Comparison of ENCODE assay signal across 22 cellular contexts in genomic region chr5:87210743-87211142, GRCh38. TPM values are rescaled to one million over a fixed set of nuclear protein-coding genes. Genes with fewer than 3 reads are reported as not detected.
DNase-seq lines count a peak whose midpoint lies in the region; ATAC-seq lines count a peak whose summit lies in the region.
"Had no signal": no experiment of that assay in that cellular context is flagged by ENCODE, and none has a peak within 500 bp of the region (broad histone marks: within the 10 kb centered on the region; RNA-seq: fewer than 3 reads in every experiment).

No MANE protein-coding gene starts in this region.

- POLR2A ChIA-PET in T-cell (lab: Charles Lee), result no interaction called here

- no peak overlapping the region for H3K4me3 Mint-ChIP-seq in T-cell
- H3K4me3 Mint-ChIP-seq: activated naive CD4-positive, alpha-beta T cell treated with anti-CD3 and anti-CD28 coated beads, Interleukin-2, amount 10 ng/mL, durations not matched to agents 7 days and 5 days; brain; stimulated activated naive B cell treated with anti-CD40 and anti-IgM and Interleukin-4, amounts not matched to agents 10 μg/mL and 1 μg/mL and 100 μg/mL, for 72 hours; T-helper 1 cell treated with Interleukin-12 subunit alpha and Interleukin-12 subunit beta and Interleukin-4 antibody, amounts not matched to agents 30 μg/mL and 1 μg/mL, for 36 hours had no signal

- intact Hi-C loops in left colon (cut with DNase I, micrococcal nuclease), result no loop called here

- H3K27ac Mint-ChIP-seq in T-cell, result no peak overlapping the region
- H3K27ac Mint-ChIP-seq: activated naive CD4-positive, alpha-beta T cell treated with anti-CD3 and anti-CD28 coated beads, Interleukin-2, amount 10 ng/mL, durations not matched to agents 7 days and 5 days; stimulated activated naive B cell treated with anti-CD40 and anti-IgM and Interleukin-4, amounts not matched to agents 10 μg/mL and 1 μg/mL and 100 μg/mL, for 72 hours; T-helper 1 cell treated with Interleukin-12 subunit alpha and Interleukin-12 subunit beta and Interleukin-4 antibody, amounts not matched to agents 30 μg/mL and 1 μg/mL, for 36 hours had no signal

- DNase-seq in DMS153 (lab: John Stamatoyannopoulos, UW) (peak; percentile 58), NCI-H510A treated with DMSO at 0.1 percent for 48 hours (lab: John Stamatoyannopoulos, UW) (peak; percentile 59), left colon (no peak), T-cell (no peak), C1 segment of cervical spinal cord (lab: John Stamatoyannopoulos, UW) (no peak)
- no peak for DNase-seq in activated CD4-positive, alpha-beta T cell treated with anti-CD3 and anti-CD28 coated beads for 4 hours
- DNase-seq: activated naive CD4-positive, alpha-beta T cell treated with anti-CD3 and anti-CD28 coated beads, Interleukin-2, amount 10 ng/mL, durations not matched to agents 7 days and 5 days; COR-L47; GDM1; hypothalamus; MG63; NCI-H2081; NK-92 treated with Interleukin-12 subunit alpha and Interleukin-12 subunit beta, amount 100 ng/mL, for 24 hours; ovary; stimulated activated naive B cell treated with anti-CD40 and anti-IgM and Interleukin-4, amounts not matched to agents 10 μg/mL and 1 μg/mL and 100 μg/mL, for 72 hours; uterus had no signal

- H3K27me3 Mint-ChIP-seq in T-cell, result no peaks in the 10 kb centered on the region
- H3K27me3 Mint-ChIP-seq: activated naive CD4-positive, alpha-beta T cell treated with anti-CD3 and anti-CD28 coated beads, Interleukin-2, amount 10 ng/mL, durations not matched to agents 7 days and 5 days; stimulated activated naive B cell treated with anti-CD40 and anti-IgM and Interleukin-4, amounts not matched to agents 10 μg/mL and 1 μg/mL and 100 μg/mL, for 72 hours had no signal

- peaks cover 5% of the 10 kb centered on the region for H3K36me3 Mint-ChIP-seq in T-cell
- H3K36me3 Mint-ChIP-seq: activated naive CD4-positive, alpha-beta T cell treated with anti-CD3 and anti-CD28 coated beads, Interleukin-2, amount 10 ng/mL, durations not matched to agents 7 days and 5 days; brain; stimulated activated naive B cell treated with anti-CD40 and anti-IgM and Interleukin-4, amounts not matched to agents 10 μg/mL and 1 μg/mL and 100 μg/mL, for 72 hours had no signal

- H3K9me3 Mint-ChIP-seq in T-cell, result peaks cover 0 to 6% (median 3%) of the 10 kb centered on the region in 3 donors

- H3K4me1 Mint-ChIP-seq in T-cell, result peaks cover 14 to 18% (median 16%) of the 10 kb centered on the region in 3 donors
- H3K4me1 Mint-ChIP-seq: brain had no signal

- ATAC-seq in HG02884 (IDR thresholded peaks at IDR 0.05; ENCODE audit: unreplicated experiment), result peak; percentile 84
- ATAC-seq in left colon, result peak; percentile 95
- ATAC-seq in T-cell (replicated peaks in 1 of 4), result no peak
- no peak for ATAC-seq in HG03280 (IDR thresholded peaks at IDR 0.05; ENCODE audit: unreplicated experiment)
- ATAC-seq: left lobe of liver; Right ventricle myocardium inferior; stimulated activated naive B cell treated with anti-CD40 and anti-IgM and Interleukin-4, amounts not matched to agents 10 μg/mL and 1 μg/mL and 100 μg/mL, for 72 hours had no signal

- CTCF ChIA-PET in T-cell (lab: Charles Lee), result interaction anchor here in 1 of 2 donors (0.6 kb wide), 1 partner anchor 29 kb away, joined by 3 read pairs; no protein-coding TSS in a partner anchor

RNA-seq across cellular contexts. Expression of gene RASA1, which starts 56.9 kb away (rescaled TPM):
- 10 to 100 TPM; 21.9 to 27.8 TPM for total RNA-seq in left colon
- 10 to 100 TPM; 23.9 to 32.5 (median 24.7) TPM for total RNA-seq in T-cell

Comparison
In these comparisons a context has a peak if more than half of its experiments do, and no peak if none do; other contexts are left out.
1. DNase-seq: peak in DMS153 (single experiment) and NCI-H510A treated with DMSO at 0.1 percent for 48 hours (single experiment); none in left colon (0 of 2), T-cell (0 of 34), C1 segment of cervical spinal cord (0 of 14) and activated CD4-positive, alpha-beta T cell treated with anti-CD3 and anti-CD28 coated beads for 4 hours (0 of 2).
2. ATAC-seq: peak in HG02884 (single experiment) and left colon (single experiment); none in T-cell (0 of 4) and HG03280 (single experiment).